ENCODE assay signal across 22 cellular contexts in the genomic region with DNA sequence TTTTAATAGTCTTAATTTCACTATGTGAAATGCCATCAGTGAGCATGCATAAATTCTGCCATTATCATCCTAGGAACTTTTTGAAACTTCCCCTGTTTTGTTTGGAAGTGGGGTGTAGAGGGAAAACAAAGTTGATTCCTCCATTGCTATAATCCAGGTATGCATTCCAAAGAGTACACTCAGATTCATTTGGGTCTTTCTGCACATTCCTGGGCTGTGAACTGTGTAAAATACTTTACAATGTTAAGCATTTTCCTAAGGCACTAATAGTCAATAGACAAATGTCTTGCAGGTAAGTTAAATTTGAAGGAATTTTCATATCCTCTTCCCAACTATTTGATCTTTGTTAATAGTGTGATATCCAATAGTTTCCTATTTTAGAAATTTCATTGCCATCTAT. TPM values are rescaled to one million over a fixed set of nuclear protein-coding genes. Genes with fewer than 3 reads are reported as not detected.
"Had no signal": no experiment of that assay in that cellular context is flagged by ENCODE, and none has a peak within 500 bp of the region (broad histone marks: within the 10 kb centered on the region; RNA-seq: fewer than 3 reads in every experiment).

No MANE protein-coding gene starts in this region.

- FAIRE-seq: endothelial cell of umbilical vein, kidney had no signal

- DNase-seq: activated CD4-positive, alpha-beta T cell treated with anti-CD3 and anti-CD28 coated beads for 48 hours; activated CD4-positive, CD25-positive, alpha-beta regulatory T cell; activated CD8-positive, alpha-beta T cell treated with anti-CD3 and anti-CD28 coated beads, Interleukin-2, amount 10 ng/mL, durations not matched to agents 7 days and 5 days; activated naive CD4-positive, alpha-beta T cell treated with anti-CD3 and anti-CD28 coated beads for 36 hours; activated T-cell treated with anti-CD3 and anti-CD28 coated beads, Interleukin-2, amount 50 U/mL, for 4 hours; aorta; dermis blood vessel endothelial cell; effector memory CD4-positive, alpha-beta T cell; foreskin fibroblast; head of caudate nucleus; kidney; left ventricle myocardium superior; psoas muscle; right lobe of liver; stimulated activated CD4-positive, alpha-beta T cell treated with anti-CD3 and anti-CD28 coated beads, Interleukin-4, amount 100 ng/mL, for 4 hours; T-cell; T-helper 9 cell; upper lobe of right lung had no signal

- H3K4me1 Mint-ChIP-seq: memory B cell; stimulated activated memory B cell treated with anti-CD40 and anti-IgM and Interleukin-4, amounts not matched to agents 10 μg/mL and 1 μg/mL and 100 μg/mL, for 72 hours; T-cell had no signal

- H3K9me3 Mint-ChIP-seq: activated naive CD4-positive, alpha-beta T cell treated with anti-CD3 and anti-CD28 coated beads for 36 hours; activated T-cell treated with anti-CD3 and anti-CD28 coated beads, Interleukin-2, amount 50 U/mL, for 4 hours; T-cell had no signal

- H3K27ac ChIP-seq: psoas muscle, right lobe of liver, upper lobe of right lung had no signal

- H3K27ac Mint-ChIP-seq: activated CD8-positive, alpha-beta T cell treated with anti-CD3 and anti-CD28 coated beads, Interleukin-2, amount 10 ng/mL, durations not matched to agents 7 days and 5 days; activated naive CD4-positive, alpha-beta T cell treated with anti-CD3 and anti-CD28 coated beads for 36 hours; memory B cell; stimulated activated memory B cell treated with anti-CD40 and anti-IgM and Interleukin-4, amounts not matched to agents 10 μg/mL and 1 μg/mL and 100 μg/mL, for 72 hours; T-cell had no signal

- H3K4me3 Mint-ChIP-seq: activated CD8-positive, alpha-beta T cell treated with anti-CD3 and anti-CD28 coated beads, Interleukin-2, amount 10 ng/mL, durations not matched to agents 7 days and 5 days; activated naive CD4-positive, alpha-beta T cell treated with anti-CD3 and anti-CD28 coated beads for 36 hours; activated T-cell treated with anti-CD3 and anti-CD28 coated beads, Interleukin-2, amount 50 U/mL, for 4 hours; memory B cell; stimulated activated memory B cell treated with anti-CD40 and anti-IgM and Interleukin-4, amounts not matched to agents 10 μg/mL and 1 μg/mL and 100 μg/mL, for 72 hours; T-cell had no signal

- H3K36me3 ChIP-seq: right lobe of liver, thoracic aorta, upper lobe of right lung had no signal

- H3K27me3 ChIP-seq: right lobe of liver, upper lobe of right lung had no signal

- H3K4me1 ChIP-seq: psoas muscle, right lobe of liver, upper lobe of right lung had no signal

- H3K36me3 Mint-ChIP-seq: memory B cell; stimulated activated memory B cell treated with anti-CD40 and anti-IgM and Interleukin-4, amounts not matched to agents 10 μg/mL and 1 μg/mL and 100 μg/mL, for 72 hours; T-cell had no signal

- H3K4me3 ChIP-seq: psoas muscle, right lobe of liver, thoracic aorta, upper lobe of right lung had no signal

- ATAC-seq: activated CD8-positive, alpha-beta T cell treated with anti-CD3 and anti-CD28 coated beads, Interleukin-2, amount 10 ng/mL, durations not matched to agents 7 days and 5 days; activated T-cell treated with anti-CD3 and anti-CD28 coated beads, Interleukin-2, amount 50 U/mL, for 4 hours; left ventricle myocardium superior; psoas muscle; right lobe of liver; stimulated activated memory B cell treated with anti-CD40 and anti-IgM and Interleukin-4, amounts not matched to agents 10 μg/mL and 1 μg/mL and 100 μg/mL, for 72 hours; T-cell; upper lobe of right lung had no signal

- H3K9me3 ChIP-seq: psoas muscle, right lobe of liver, thoracic aorta, upper lobe of right lung had no signal

RNA-seq across cellular contexts. Expression of a gene that starts 36.2 kb away (rescaled TPM):
- total RNA-seq: activated CD8-positive, alpha-beta T cell treated with anti-CD3 and anti-CD28 coated beads, Interleukin-2, amount 10 ng/mL, durations not matched to agents 7 days and 5 days; activated T-cell treated with anti-CD3 and anti-CD28 coated beads, Interleukin-2, amount 50 U/mL, for 4 hours; T-cell had no signal
